ENCODE assay signal across 8 cellular contexts in the genomic region with DNA sequence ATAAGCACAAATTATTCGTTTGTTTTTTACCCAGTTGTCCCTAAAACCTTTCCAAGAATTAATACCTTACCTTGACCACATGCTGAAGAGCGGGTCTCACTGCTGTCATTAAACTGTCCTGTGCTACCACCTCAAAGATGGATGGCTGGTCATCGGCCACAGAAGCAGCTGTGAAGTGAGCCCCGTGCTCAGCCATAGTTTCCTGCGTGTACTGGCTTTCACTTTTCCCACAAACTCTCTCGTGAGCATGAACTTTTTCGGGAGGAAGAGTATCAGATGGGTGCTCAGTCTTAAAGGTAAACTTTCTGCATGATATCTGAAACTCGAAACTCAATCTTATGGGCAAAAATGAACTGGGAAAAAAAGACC. TPM values are rescaled to one million over a fixed set of nuclear protein-coding genes. Genes with fewer than 3 reads are reported as not detected.
DNase-seq lines count a peak whose midpoint lies in the region; ATAC-seq, FAIRE-seq and TF ChIP-seq lines count a peak whose summit lies in the region.

No MANE protein-coding gene starts in this region.

- peak overlapping the region; percentile 99 for H3K4me3 Mint-ChIP-seq in natural killer cell treated with Interleukin-12 subunit alpha and Interleukin-12 subunit beta and Interleukin-15 and Interleukin-18, amount 100 ng/mL, for 72 hours

- H3K4me2 ChIP-seq in endothelial cell of umbilical vein (ENCODE audit: insufficient read depth, low read length): peak overlapping the region; percentile 83

- H3K4me3 ChIP-seq in endothelial cell of umbilical vein (replicated peaks in 1 of 3; ENCODE audit: insufficient read depth in 1 of 3, low read depth in 1 of 3, low read length in 3 of 3): peak overlapping the region; percentile 60 to 77 (median 64)

- TF ChIP-seq POLR2A in endothelial cell of umbilical vein (IDR thresholded peaks at IDR 0.05; ENCODE audit: low read depth, low read length): no peak
- TF ChIP-seq POLR2A in GM18505 (IDR thresholded peaks at IDR 0.05; ENCODE audit: borderline replicate concordance, extremely low read depth, insufficient read depth, insufficient read length): no peak

- intact Hi-C loops in endothelial cell of umbilical vein (cut with micrococcal nuclease): loop anchor here (1.0 kb wide), 3 partner anchors 9 to 37 kb away; a partner anchor contains a TSS

- no peak for DNase-seq in GM18507 (ENCODE audit: extremely low spot score, insufficient read length, low read depth)
- DNase-seq in RWPE1 (ENCODE audit: low spot score): no peak
- no peak for DNase-seq in endothelial cell of umbilical vein (ENCODE audit: low read depth, low spot score)
- DNase-seq in natural killer cell treated with Interleukin-12 subunit alpha and Interleukin-12 subunit beta and Interleukin-15 and Interleukin-18, amount 100 ng/mL, for 72 hours (ENCODE audit: low spot score): no peak
- no peak for DNase-seq in SIG-M5 treated with dmso at 0.1 percent for 504 hours (lab: John Stamatoyannopoulos, UW; ENCODE audit: unreplicated experiment)
- no peak for DNase-seq in NCI-H2227 (lab: John Stamatoyannopoulos, UW; ENCODE audit: unreplicated experiment)

- POLR2A ChIA-PET in RWPE1 (lab: Yijun Ruan, JAX; ENCODE audit: low non-redundant PET): interaction anchor here (0.7 to 1.5 kb wide), 3 partner anchors 9 to 64 kb away, joined by 3 to 5 read pairs (median 3); a partner anchor contains a TSS
- POLR2A ChIA-PET in endothelial cell of umbilical vein (lab: Charles Lee): interaction anchor here (1.4 to 1.8 kb wide), 2 partner anchors 9 to 11 kb away, joined by 5 read pairs; no protein-coding TSS in a partner anchor

- H3K9me3 ChIP-seq in endothelial cell of umbilical vein (replicated peaks; ENCODE audit: control insufficient read depth, insufficient read depth, low read length): no peaks in the 10 kb centered on the region

- peaks cover 0 to 2% of the 10 kb centered on the region in 2 experiments for H3K36me3 ChIP-seq in endothelial cell of umbilical vein (ENCODE audit: control insufficient read depth in 2 of 2, extremely low read depth in 1 of 2, insufficient read depth in 2 of 2, low read length in 2 of 2)

- H3K27ac ChIP-seq in RWPE1: peak overlapping the region; percentile 84
- H3K27ac ChIP-seq in endothelial cell of umbilical vein (ENCODE audit: insufficient read depth, low read depth, low read length): no peak overlapping the region

- no peaks in the 10 kb centered on the region for H4K20me1 ChIP-seq in endothelial cell of umbilical vein (replicated peaks; ENCODE audit: control insufficient read depth, extremely low read depth, insufficient read depth, low read length)

- peak overlapping the region; percentile 98 to 100 for H3K27ac Mint-ChIP-seq in natural killer cell treated with Interleukin-12 subunit alpha and Interleukin-12 subunit beta and Interleukin-15 and Interleukin-18, amount 100 ng/mL, for 72 hours

- ATAC-seq in natural killer cell treated with Interleukin-12 subunit alpha and Interleukin-12 subunit beta and Interleukin-15 and Interleukin-18, amount 100 ng/mL, for 72 hours: no peak
- ATAC-seq in HG03571 (IDR thresholded peaks at IDR 0.05; ENCODE audit: unreplicated experiment) (no peak), GM18505 (IDR thresholded peaks at IDR 0.05; ENCODE audit: unreplicated experiment) (no peak)

- peaks cover 12% of the 10 kb centered on the region for H3K4me1 ChIP-seq in endothelial cell of umbilical vein (ENCODE audit: control insufficient read depth, extremely low read depth, insufficient read depth, low read length)

- H2AFZ ChIP-seq in endothelial cell of umbilical vein (ENCODE audit: low read depth, low read length): peak overlapping the region; percentile 71

- peaks cover 0 to 3% of the 10 kb centered on the region in 2 donors for H3K27me3 Mint-ChIP-seq in natural killer cell treated with Interleukin-12 subunit alpha and Interleukin-12 subunit beta and Interleukin-15 and Interleukin-18, amount 100 ng/mL, for 72 hours

- CTCF ChIA-PET in RWPE1 (lab: Yijun Ruan, JAX): interaction anchor here (0.7 kb wide), 1 partner anchor 227 kb away, joined by 3 read pairs; no protein-coding TSS in a partner anchor
- CTCF ChIA-PET in endothelial cell of umbilical vein (lab: Charles Lee): interaction anchor here (0.8 to 2.2 kb wide), 11 partner anchors 9 to 407 kb away, joined by 3 to 13 read pairs (median 4); a partner anchor contains a TSS

- no peaks in the 10 kb centered on the region for H3K27me3 ChIP-seq in endothelial cell of umbilical vein (ENCODE audit: control insufficient read depth in 2 of 2, insufficient read depth in 2 of 2, low read length in 2 of 2)

- H3K36me3 Mint-ChIP-seq in natural killer cell treated with Interleukin-12 subunit alpha and Interleukin-12 subunit beta and Interleukin-15 and Interleukin-18, amount 100 ng/mL, for 72 hours: no peaks in the 10 kb centered on the region

- H3K79me2 ChIP-seq in endothelial cell of umbilical vein (ENCODE audit: control insufficient read depth, insufficient read depth, low read length): no peaks in the 10 kb centered on the region

- TF ChIP-seq CTCF in RWPE1 (conservative IDR thresholded peaks at IDR 0.05; ENCODE audit: low read depth) (no peak), endothelial cell of umbilical vein (IDR thresholded peaks at IDR 0.05; ENCODE audit: extremely low read depth in 1 of 2, insufficient read depth in 1 of 2, low read depth in 1 of 2, low read length in 2 of 2) (no peak)

- no TSS peak for BruUV-seq in endothelial cell of umbilical vein (replicated peaks; lab: Mats Ljungman, UMichigan)

- peaks cover 21 to 26% of the 10 kb centered on the region in 2 donors for H3K4me1 Mint-ChIP-seq in natural killer cell treated with Interleukin-12 subunit alpha and Interleukin-12 subunit beta and Interleukin-15 and Interleukin-18, amount 100 ng/mL, for 72 hours (ENCODE audit: low read depth in 2 of 2)

- FAIRE-seq in GM18507 (lab: Jason Lieb, UNC): peak; percentile 5
- peak; percentile 55 for FAIRE-seq in endothelial cell of umbilical vein (lab: Jason Lieb, UNC)

- dilution Hi-C loops in endothelial cell of umbilical vein (cut with MboI; ENCODE audit: extremely low pct_ligation_motif_present, low sequenced_read_pairs): no loop called here

- peak overlapping the region; percentile 77 for H3K9ac ChIP-seq in endothelial cell of umbilical vein (replicated peaks; ENCODE audit: extremely low read depth, insufficient read depth, low read length)

- no peaks in the 10 kb centered on the region for H3K9me3 Mint-ChIP-seq in natural killer cell treated with Interleukin-12 subunit alpha and Interleukin-12 subunit beta and Interleukin-15 and Interleukin-18, amount 100 ng/mL, for 72 hours

- no peaks in the 10 kb centered on the region for H3K9me1 ChIP-seq in endothelial cell of umbilical vein (replicated peaks; ENCODE audit: control insufficient read depth, extremely low read depth, insufficient read depth, low read length)

TF ChIP-seq in endothelial cell of umbilical vein, 7 proteins besides CTCF, POLR2A, EP300 and RAD21 (continues in another document):
- TF ChIP-seq GATA2 (IDR thresholded peaks at IDR 0.05; ENCODE audit: insufficient read depth, insufficient read length, low read depth, low read length): no peak

RNA-seq across cellular contexts. Expression of a gene that starts 0.6 kb away (rescaled TPM):
- total RNA-seq in endothelial cell of umbilical vein: 2.8 and 3.4 TPM in 2 replicates
- polyA plus RNA-seq in endothelial cell of umbilical vein: 4.5 and 5.7 TPM in 2 replicates
- polyA plus RNA-seq in endothelial cell of umbilical vein (2011; cell fraction: cytosol; rRNA removed): 2.9 and 3.2 TPM in 2 replicates
- polyA plus RNA-seq in endothelial cell of umbilical vein (2011; cell fraction: nucleus; rRNA removed): 1.8 and 2.0 TPM in 2 replicates
- polyA plus RNA-seq in endothelial cell of umbilical vein (2012): 4.4 and 4.6 TPM in 2 replicates
- polyA minus RNA-seq in endothelial cell of umbilical vein: 6.3 and 7.3 TPM in 2 replicates
- polyA minus RNA-seq in endothelial cell of umbilical vein (2011; cell fraction: cytosol; rRNA and poly(A)+ RNA removed): 4.9 TPM
- polyA minus RNA-seq in endothelial cell of umbilical vein (2011; cell fraction: nucleus; rRNA and poly(A)+ RNA removed): 1.8 and 2.7 TPM in 2 replicates
- total RNA-seq in natural killer cell treated with Interleukin-12 subunit alpha and Interleukin-12 subunit beta and Interleukin-15 and Interleukin-18, amount 100 ng/mL, for 72 hours: 1 to 10 TPM; 3.5 to 4.5 TPM

RNA-seq across cellular contexts. Expression of a gene that starts 9.3 kb away (rescaled TPM):
- total RNA-seq in endothelial cell of umbilical vein: 198 and 200 TPM in 2 replicates
- 105 and 106 TPM in 2 replicates for polyA plus RNA-seq in endothelial cell of umbilical vein
- 125 and 134 TPM in 2 replicates for polyA plus RNA-seq in endothelial cell of umbilical vein (2011; cell fraction: cytosol; rRNA removed)
- polyA plus RNA-seq in endothelial cell of umbilical vein (2011; cell fraction: nucleus; rRNA removed): 119 and 141 TPM in 2 replicates
- polyA plus RNA-seq in endothelial cell of umbilical vein (2012): 215 and 237 TPM in 2 replicates
- 249 and 258 TPM in 2 replicates for polyA minus RNA-seq in endothelial cell of umbilical vein
- polyA minus RNA-seq in endothelial cell of umbilical vein (2011; cell fraction: cytosol; rRNA and poly(A)+ RNA removed): 97.6 TPM
- 99.9 and 135 TPM in 2 replicates for polyA minus RNA-seq in endothelial cell of umbilical vein (2011; cell fraction: nucleus; rRNA and poly(A)+ RNA removed)
- 100 to 1,000 TPM; 158 to 171 TPM for total RNA-seq in natural killer cell treated with Interleukin-12 subunit alpha and Interleukin-12 subunit beta and Interleukin-15 and Interleukin-18, amount 100 ng/mL, for 72 hours

RNA-seq across cellular contexts. Expression of a gene that starts 17.2 kb away (rescaled TPM):
- total RNA-seq in endothelial cell of umbilical vein: not detected in 2 replicates
- polyA plus RNA-seq in endothelial cell of umbilical vein: not detected in 2 replicates
- polyA plus RNA-seq in endothelial cell of umbilical vein (2011; cell fraction: cytosol; rRNA removed): not detected in 2 replicates
- not detected in 2 replicates for polyA plus RNA-seq in endothelial cell of umbilical vein (2011; cell fraction: nucleus; rRNA removed)
- not detected in 2 replicates for polyA plus RNA-seq in endothelial cell of umbilical vein (2012)
- 0.15 TPM in 1 of 2 replicates, not detected in the other for polyA minus RNA-seq in endothelial cell of umbilical vein
- not detected for polyA minus RNA-seq in endothelial cell of umbilical vein (2011; cell fraction: cytosol; rRNA and poly(A)+ RNA removed)
- not detected in 2 replicates for polyA minus RNA-seq in endothelial cell of umbilical vein (2011; cell fraction: nucleus; rRNA and poly(A)+ RNA removed)
- not detected for total RNA-seq in natural killer cell treated with Interleukin-12 subunit alpha and Interleukin-12 subunit beta and Interleukin-15 and Interleukin-18, amount 100 ng/mL, for 72 hours

RNA-seq across cellular contexts. Expression of a gene that starts 40.3 kb away (rescaled TPM):
- total RNA-seq in endothelial cell of umbilical vein: not detected in 2 replicates
- polyA plus RNA-seq in endothelial cell of umbilical vein: not detected in 2 replicates
- not detected in 2 replicates for polyA plus RNA-seq in endothelial cell of umbilical vein (2011; cell fraction: cytosol; rRNA removed)
- not detected in 2 replicates for polyA plus RNA-seq in endothelial cell of umbilical vein (2011; cell fraction: nucleus; rRNA removed)
- not detected in 2 replicates for polyA plus RNA-seq in endothelial cell of umbilical vein (2012)
- polyA minus RNA-seq in endothelial cell of umbilical vein: 0.12 TPM in 1 of 2 replicates, not detected in the other
- polyA minus RNA-seq in endothelial cell of umbilical vein (2011; cell fraction: cytosol; rRNA and poly(A)+ RNA removed): not detected
- not detected in 2 replicates for polyA minus RNA-seq in endothelial cell of umbilical vein (2011; cell fraction: nucleus; rRNA and poly(A)+ RNA removed)
- 10 to 100 TPM; 40.2 to 83.7 TPM for total RNA-seq in natural killer cell treated with Interleukin-12 subunit alpha and Interleukin-12 subunit beta and Interleukin-15 and Interleukin-18, amount 100 ng/mL, for 72 hours
